1 cellular context compared by ENCODE assay signal in genomic region chr6:145734486-145735355, GRCh38.
TF ChIP-seq lines count a peak whose summit lies in the region.

No MANE protein-coding gene starts in this region.

TF ChIP-seq in WTC11, 78 proteins besides CTCF, POLR2A, EP300 and RAD21 (continued from another document):
- TF ChIP-seq ARID4B (CRISPR knock-in tag; IDR thresholded peaks at IDR 0.05; ENCODE audit: borderline replicate concordance) (peak; percentile 35; the same call in 1 of the 2 replicates), AFF4 (CRISPR knock-in tag; IDR thresholded peaks at IDR 0.05; ENCODE audit: borderline replicate concordance) (no peak)
